Comparison of ENCODE assay signal across 8 cellular contexts in genomic region chr10:16436758-16437539, GRCh38. TPM values are rescaled to one million over a fixed set of nuclear protein-coding genes. Genes with fewer than 3 reads are reported as not detected.
DNase-seq lines count a peak whose midpoint lies in the region; ATAC-seq, FAIRE-seq and TF ChIP-seq lines count a peak whose summit lies in the region.

PTER (plus strand) TSS chr10:16437010; CDS start chr10:16484385, 47,375 bp downstream.

- CTCF ChIA-PET in Caco-2 (lab: Charles Lee): interaction anchor here (0.7 to 1.1 kb wide), 4 partner anchors 24 to 597 kb away, joined by 3 read pairs; no protein-coding TSS in a partner anchor

- H3K36me3 Mint-ChIP-seq in Caco-2 (ENCODE audit: insufficient read depth, unreplicated experiment) (peaks cover 32% of the 10 kb centered on the region), endothelial cell (ENCODE audit: low read depth, unreplicated experiment) (no peaks in the 10 kb centered on the region)

- H3K4me3 ChIP-seq in Caco-2 (ENCODE audit: low read depth, low read length): peak within 1 kb of the TSS; percentile 58

- BruUV-seq in Caco-2 (replicated peaks; lab: Mats Ljungman, UMichigan): no TSS peak

- H3K36me3 ChIP-seq in Caco-2 (ENCODE audit: control insufficient read depth, insufficient read depth, low read length): no peaks in the 10 kb centered on the region

- H3K27ac Mint-ChIP-seq in Caco-2 (ENCODE audit: unreplicated experiment): peak within 1 kb of the TSS; percentile 85
- peak within 1 kb of the TSS; percentile 62 for H3K27ac Mint-ChIP-seq in endothelial cell (ENCODE audit: unreplicated experiment)

- H3K4me1 ChIP-seq in Caco-2: peaks cover 7% of the 10 kb centered on the region

- H3K9me3 Mint-ChIP-seq in Caco-2 (ENCODE audit: unreplicated experiment) (no peaks in the 10 kb centered on the region), endothelial cell (ENCODE audit: unreplicated experiment) (no peaks in the 10 kb centered on the region)

- H3K4me3 Mint-ChIP-seq in Caco-2 (ENCODE audit: unreplicated experiment) (peak within 1 kb of the TSS; percentile 86), endothelial cell (ENCODE audit: unreplicated experiment) (peak within 1 kb of the TSS; percentile 85)

- POLR2A ChIA-PET in Caco-2 (lab: Charles Lee): interaction anchor here (0.7 to 1.1 kb wide), 2 partner anchors 220 to 380 kb away, joined by 3 to 5 read pairs; partner anchors contain the start of gene RSU1

- TF ChIP-seq CTCF in Caco-2 (IDR thresholded peaks at IDR 0.05; ENCODE audit: insufficient read depth in 1 of 2, low read depth in 1 of 2, low read length in 1 of 2, severe bottlenecking in 1 of 2, unreplicated experiment in 1 of 2): no peak
- no peak for TF ChIP-seq CTCF in endothelial cell (IDR thresholded peaks at IDR 0.05; ENCODE audit: unreplicated experiment)

- DNase-seq in Caco-2 (peak; percentile 100), HTR-8/SVneo (ENCODE audit: insufficient read length, low spot score) (peak; percentile 26), NOMO-1 treated with dmso at 0.1 percent for 144 hours (lab: John Stamatoyannopoulos, UW; ENCODE audit: unreplicated experiment) (peak; percentile 94), endothelial cell (ENCODE audit: low spot score) (peak; percentile 82), midbrain (lab: John Stamatoyannopoulos, UW) (peak; percentile 42)
- DNase-seq in activated CD8-positive, alpha-beta memory T cell treated with anti-CD3 and anti-CD28 coated beads, Interleukin-2, amount 50 U/mL, for 4 hours: peak; percentile 99
- DNase-seq in stimulated activated CD8-positive, alpha-beta memory T cell treated with anti-CD3 and anti-CD28 coated beads, Interleukin-2, amount 100 ng/mL, for 1 hour (ENCODE audit: low read depth in 2 of 2): peak; percentile 94 to 97

- H3K4me1 Mint-ChIP-seq in Caco-2 (ENCODE audit: low read depth, unreplicated experiment): peaks cover 6% of the 10 kb centered on the region
- H3K4me1 Mint-ChIP-seq in endothelial cell (ENCODE audit: unreplicated experiment): peaks cover 6% of the 10 kb centered on the region

- H3K27me3 Mint-ChIP-seq in Caco-2 (ENCODE audit: insufficient read depth, unreplicated experiment) (peaks cover 6% of the 10 kb centered on the region), endothelial cell (ENCODE audit: unreplicated experiment) (no peaks in the 10 kb centered on the region)

- FAIRE-seq in HTR-8/SVneo (lab: Jason Lieb, UNC): peak; percentile 64

- no peaks in the 10 kb centered on the region for H3K27me3 ChIP-seq in Caco-2 (replicated peaks; ENCODE audit: control insufficient read depth, insufficient read depth, low read length)

- intact Hi-C loops in Caco-2 (cut with micrococcal nuclease; ENCODE audit: unreplicated experiment): loop anchor here (1.0 to 10.0 kb wide), 4 partner anchors 110 to 532 kb away; partner anchors contain the start of gene RSU1

- ATAC-seq in GM21381 (IDR thresholded peaks at IDR 0.05; ENCODE audit: unreplicated experiment): peak; percentile 96

- H3K9me3 ChIP-seq in Caco-2: no peaks in the 10 kb centered on the region

RNA-seq across cellular contexts. Expression of gene PTER, which starts in this region (rescaled TPM):
- total RNA-seq in Caco-2 (2022) (25.8 and 27.4 TPM in 2 replicates), endothelial cell (ENCODE audit: unreplicated experiment) (2.3 TPM)

Comparison
In these comparisons a context has a peak if more than half of its experiments do, and no peak if none do; other contexts are left out.
1. Peak in every context shown above with its lines: DNase-seq, ATAC-seq and H3K4me3 ChIP-seq.
2. DNase-seq: peak in every context shown above with its lines; median percentile 100 in Caco-2; 99 in activated CD8-positive, alpha-beta memory T cell treated with anti-CD3 and anti-CD28 coated beads, Interleukin-2, amount 50 U/mL, for 4 hours; 96 in stimulated activated CD8-positive, alpha-beta memory T cell treated with anti-CD3 and anti-CD28 coated beads, Interleukin-2, amount 100 ng/mL, for 1 hour; 94 in NOMO-1 treated with dmso at 0.1 percent for 144 hours; 82 in endothelial cell; 42 in midbrain; 26 in HTR-8/SVneo.